ENCODE assay signal across 18 cellular contexts in genomic region chr7:42137941-42138340, GRCh38.
"Had no signal": no experiment of that assay in that cellular context is flagged by ENCODE, and none has a peak within 500 bp of the region (broad histone marks: within the 10 kb centered on the region; RNA-seq: fewer than 3 reads in every experiment).

No MANE protein-coding gene starts in this region.

- ATAC-seq: activated CD8-positive, alpha-beta T cell treated with anti-CD3 and anti-CD28 coated beads, Interleukin-2, amount 10 ng/mL, durations not matched to agents 7 days and 5 days; activated naive CD4-positive, alpha-beta T cell treated with anti-CD3 and anti-CD28 coated beads, Interleukin-2, amount 50 U/mL, for 72 hours; sciatic nerve; stimulated activated naive B cell treated with anti-CD40 and anti-IgM and Interleukin-4, amounts not matched to agents 10 μg/mL and 1 μg/mL and 100 μg/mL, for 72 hours; T-cell had no signal

- H3K27me3 ChIP-seq: brain microvascular endothelial cell, uterus had no signal

- DNase-seq: activated CD4-positive, alpha-beta T cell treated with anti-CD3 and anti-CD28 coated beads, Interleukin-2, amount 10 ng/mL, durations not matched to agents 7 days and 5 days; activated CD4-positive, CD25-positive, alpha-beta regulatory T cell treated with anti-CD3 and anti-CD28 coated beads, Interleukin-2, amount 50 U/mL, for 72 hours; activated CD8-positive, alpha-beta T cell treated with anti-CD3 and anti-CD28 coated beads, Interleukin-2, amount 10 ng/mL, durations not matched to agents 7 days and 5 days; activated gamma-delta T cell treated with Interleukin-2 at 50 U/mL for 16 hours; aorta; brain microvascular endothelial cell; foreskin fibroblast; nucleus accumbens; stimulated activated CD4-positive, alpha-beta T cell treated with anti-CD3 and anti-CD28 coated beads, Interleukin-2, amount 100 ng/mL, for 48 hours; stimulated activated CD8-positive, alpha-beta memory T cell treated with anti-CD3 and anti-CD28 coated beads, Interleukin-4, amount 100 ng/mL, for 48 hours; stimulated activated naive B cell treated with anti-CD40 and anti-IgM and Interleukin-4, amounts not matched to agents 10 μg/mL and 1 μg/mL and 100 μg/mL, for 72 hours; T-cell; uterus; WERI-Rb-1 had no signal

- H3K4me3 ChIP-seq: coronary artery, smooth muscle cell, uterus had no signal

- H3K36me3 ChIP-seq: brain microvascular endothelial cell, uterus, WERI-Rb-1 had no signal
